In the genomic region with DNA sequence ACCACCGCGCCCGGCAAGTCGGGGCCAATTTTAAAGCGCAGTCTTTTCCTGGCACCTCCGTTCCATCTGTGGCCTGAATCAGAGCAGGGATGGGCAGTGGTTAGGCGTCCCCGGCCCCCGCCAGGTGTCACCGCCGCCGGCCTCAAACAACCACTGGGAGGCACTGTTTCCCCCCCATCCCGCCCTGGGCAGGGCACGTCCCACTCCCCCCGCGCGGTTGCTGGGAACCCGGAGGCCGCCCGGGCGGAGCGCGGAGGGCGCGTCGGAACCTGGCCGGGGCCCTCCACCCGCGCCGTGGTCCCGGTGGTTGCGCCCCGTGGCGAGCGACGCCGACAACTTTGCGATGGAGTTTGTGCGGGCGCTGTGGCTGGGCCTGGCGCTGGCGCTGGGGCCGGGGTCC, we compare ENCODE assay signal across 8 cellular contexts. TPM values are rescaled to one million over a fixed set of nuclear protein-coding genes. Genes with fewer than 3 reads are reported as not detected.
DNase-seq lines count a peak whose midpoint lies in the region; ATAC-seq and TF ChIP-seq lines count a peak whose summit lies in the region.

A gene with protein sequence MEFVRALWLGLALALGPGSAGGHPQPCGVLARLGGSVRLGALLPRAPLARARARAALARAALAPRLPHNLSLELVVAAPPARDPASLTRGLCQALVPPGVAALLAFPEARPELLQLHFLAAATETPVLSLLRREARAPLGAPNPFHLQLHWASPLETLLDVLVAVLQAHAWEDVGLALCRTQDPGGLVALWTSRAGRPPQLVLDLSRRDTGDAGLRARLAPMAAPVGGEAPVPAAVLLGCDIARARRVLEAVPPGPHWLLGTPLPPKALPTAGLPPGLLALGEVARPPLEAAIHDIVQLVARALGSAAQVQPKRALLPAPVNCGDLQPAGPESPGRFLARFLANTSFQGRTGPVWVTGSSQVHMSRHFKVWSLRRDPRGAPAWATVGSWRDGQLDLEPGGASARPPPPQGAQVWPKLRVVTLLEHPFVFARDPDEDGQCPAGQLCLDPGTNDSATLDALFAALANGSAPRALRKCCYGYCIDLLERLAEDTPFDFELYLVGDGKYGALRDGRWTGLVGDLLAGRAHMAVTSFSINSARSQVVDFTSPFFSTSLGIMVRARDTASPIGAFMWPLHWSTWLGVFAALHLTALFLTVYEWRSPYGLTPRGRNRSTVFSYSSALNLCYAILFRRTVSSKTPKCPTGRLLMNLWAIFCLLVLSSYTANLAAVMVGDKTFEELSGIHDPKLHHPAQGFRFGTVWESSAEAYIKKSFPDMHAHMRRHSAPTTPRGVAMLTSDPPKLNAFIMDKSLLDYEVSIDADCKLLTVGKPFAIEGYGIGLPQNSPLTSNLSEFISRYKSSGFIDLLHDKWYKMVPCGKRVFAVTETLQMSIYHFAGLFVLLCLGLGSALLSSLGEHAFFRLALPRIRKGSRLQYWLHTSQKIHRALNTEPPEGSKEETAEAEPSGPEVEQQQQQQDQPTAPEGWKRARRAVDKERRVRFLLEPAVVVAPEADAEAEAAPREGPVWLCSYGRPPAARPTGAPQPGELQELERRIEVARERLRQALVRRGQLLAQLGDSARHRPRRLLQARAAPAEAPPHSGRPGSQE (plus strand): TSS at position 325 of the 400 bp plus-strand sequence. CDS start 19 bp downstream, at position 344.

- no peak within 1 kb of the TSS for H3K27ac ChIP-seq in testis

- peaks cover 7% of the 10 kb centered on the region for H3K4me1 ChIP-seq in testis

- intact Hi-C loops in testis (cut with DNase I; ENCODE audit: low total_unique reads) = no loop called here

- TF ChIP-seq CTCF in mesothelial cell of epicardium (IDR thresholded peaks at IDR 0.05; ENCODE audit: unreplicated experiment) (peak; percentile 44), testis (IDR thresholded peaks at IDR 0.05) (peak in 2 of 3 experiments; percentile 24 to 25)

- 5 to 6% methylated on average over 7 to 13 of the region's 43 CpGs for WGBS in testis, 2 donors

- H3K27me3 Mint-ChIP-seq in mesothelial cell of epicardium (ENCODE audit: low read depth) = peaks cover 72% of the 10 kb centered on the region

- H3K4me3 Mint-ChIP-seq in mesothelial cell of epicardium = peak within 1 kb of the TSS; percentile 60

- no peak for TF ChIP-seq POLR2A in testis (IDR thresholded peaks at IDR 0.05)

- no peaks in the 10 kb centered on the region for H3K36me3 ChIP-seq in testis (ENCODE audit: low read depth, missing control alignments)

- no peak within 1 kb of the TSS for H3K4me3 ChIP-seq in testis

- H3K27ac Mint-ChIP-seq in mesothelial cell of epicardium = no peak within 1 kb of the TSS

- in situ Hi-C loops in KBM-7 (cut with MboI; ENCODE audit: low pct_unique_long_range_greater_than_20kb, low sequenced_read_pairs) = no loop called here

- peaks cover 14% of the 10 kb centered on the region for H3K4me1 Mint-ChIP-seq in mesothelial cell of epicardium

- no peaks in the 10 kb centered on the region for H3K36me3 Mint-ChIP-seq in mesothelial cell of epicardium

- no peaks in the 10 kb centered on the region for H3K27me3 ChIP-seq in testis

- no peaks in the 10 kb centered on the region for H3K9me3 Mint-ChIP-seq in mesothelial cell of epicardium

- peak; percentile 32 for DNase-seq in COLO829 (ENCODE audit: low spot score)
- DNase-seq in KBM-7 = peak; percentile 78
- peak; percentile 61 to 65 for DNase-seq in activated CD4-positive, alpha-beta T cell treated with anti-CD3 and anti-CD28 coated beads for 4 hours
- peak; percentile 33 for DNase-seq in dedifferentiated amniotic fluid mesenchymal stem cell (ENCODE audit: extremely low spot score)
- peak in 1 of 2 experiments; percentile 67 for DNase-seq in mesothelial cell of epicardium (ENCODE audit: low spot score in 2 of 2, unreplicated experiment in 2 of 2)
- peak; percentile 67 for DNase-seq in testis

- H3K9me3 ChIP-seq in testis = no peaks in the 10 kb centered on the region

- ATAC-seq in HG02884 (IDR thresholded peaks at IDR 0.05; ENCODE audit: unreplicated experiment) = no peak
- no peak for ATAC-seq in GM21526 (IDR thresholded peaks at IDR 0.05; ENCODE audit: low FRiP score, unreplicated experiment)

RNA-seq across cellular contexts. Expression of the gene that starts here (rescaled TPM):
- total RNA-seq in mesothelial cell of epicardium (0.29 to 0.36 TPM (median 0.34 TPM) in 3 replicates), testis (1 to 10 TPM; 1.3 to 2.4 TPM)
- 1.1 TPM for polyA plus RNA-seq in testis (ENCODE audit: insufficient read depth, low read depth, low replicate concordance)
